20 cellular contexts compared by ENCODE assay signal in the genomic region with DNA sequence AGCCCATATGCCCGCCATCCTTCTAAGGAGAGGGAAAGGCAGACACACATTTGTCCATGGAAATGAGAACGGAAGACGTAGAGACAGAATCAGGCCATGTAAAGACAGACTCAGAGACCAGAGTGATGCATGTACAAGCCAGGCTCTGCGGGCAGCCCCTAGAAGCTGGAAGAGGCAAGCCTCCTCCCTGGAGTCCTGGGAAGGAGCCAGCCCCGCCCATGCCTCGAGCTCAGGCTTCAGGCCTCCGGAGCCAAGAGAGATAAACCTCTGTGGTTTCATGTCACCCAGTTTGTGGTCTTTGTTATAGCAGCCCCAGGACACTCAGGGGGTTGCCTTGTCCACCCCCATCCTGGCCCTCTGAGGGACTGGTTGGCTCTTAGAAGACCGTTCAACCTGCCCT. TPM values are rescaled to one million over a fixed set of nuclear protein-coding genes. Genes with fewer than 3 reads are reported as not detected.
DNase-seq lines count a peak whose midpoint lies in the region; ATAC-seq and TF ChIP-seq lines count a peak whose summit lies in the region.
"Had no signal": no experiment of that assay in that cellular context is flagged by ENCODE, and none has a peak within 500 bp of the region (broad histone marks: within the 10 kb centered on the region; RNA-seq: fewer than 3 reads in every experiment).

No MANE protein-coding gene starts in this region.

- intact Hi-C loops in dorsolateral prefrontal cortex (cut with DNase I) (no loop called here), sigmoid colon (cut with DNase I) (loop anchor here (5.0 kb wide), 1 partner anchor 67 kb away; no protein-coding TSS in a partner anchor)

- TF ChIP-seq CTCF in dorsolateral prefrontal cortex (IDR thresholded peaks at IDR 0.05 in 54 of 56, conservative IDR thresholded peaks at IDR 0.05 in 2 of 56; ENCODE audit: low read depth in 1 of 56, partially characterized antibody in 56 of 56), result no peak
- TF ChIP-seq CTCF in sigmoid colon (IDR thresholded peaks at IDR 0.05), result no peak
- no peak for TF ChIP-seq CTCF in right atrium auricular region (IDR thresholded peaks at IDR 0.05)

- ATAC-seq in GM21737 (IDR thresholded peaks at IDR 0.05; ENCODE audit: unreplicated experiment), result no peak
- no peak for ATAC-seq in GM18502 (IDR thresholded peaks at IDR 0.05; ENCODE audit: poor library complexity, unreplicated experiment)
- ATAC-seq: activated CD4-positive, alpha-beta T cell treated with anti-CD3 and anti-CD28 coated beads for 36 hours; activated T-helper 17 cell treated with anti-CD3 and anti-CD28 coated beads, Interleukin-2, amount 50 U/mL, for 72 hours; right cardiac atrium had no signal

- 65 to 77% methylated on average over 8 of the region's 8 CpGs for WGBS in sigmoid colon, 2 donors

- no peaks in the 10 kb centered on the region for H3K9me3 ChIP-seq in SJCRH30 (replicated peaks)
- no peaks in the 10 kb centered on the region for H3K9me3 ChIP-seq in sigmoid colon
- no peaks in the 10 kb centered on the region for H3K9me3 ChIP-seq in right atrium auricular region
- H3K9me3 ChIP-seq: heart right ventricle, SK-N-SH, thoracic aorta had no signal

- H3K27me3 ChIP-seq in SJCRH30 (no peaks in the 10 kb centered on the region), dorsolateral prefrontal cortex (no peaks in the 10 kb centered on the region), sigmoid colon (no peaks in the 10 kb centered on the region), right atrium auricular region (no peaks in the 10 kb centered on the region)
- H3K27me3 ChIP-seq: heart right ventricle had no signal

- H3K4me3 ChIP-seq in SJCRH30 (no peak overlapping the region), dorsolateral prefrontal cortex (no peak overlapping the region), sigmoid colon (no peak overlapping the region), right atrium auricular region (no peak overlapping the region)
- H3K4me3 ChIP-seq: heart right ventricle, thoracic aorta had no signal

- DNase-seq in Daoy (ENCODE audit: low read depth) (peak; percentile 67), SJCRH30 (peak; percentile 40 to 42), dorsolateral prefrontal cortex (no peak), sigmoid colon (peak; percentile 82), occipital lobe (lab: John Stamatoyannopoulos, UW) (no peak), right atrium auricular region (ENCODE audit: low spot score) (no peak)
- DNase-seq: activated CD4-positive, alpha-beta T cell treated with anti-CD3 and anti-CD28 coated beads for 36 hours; CD4-positive, alpha-beta memory T cell; GF-D8; heart right ventricle; KG1; NCI-H1048; NCI-H2029; NK-92 treated with Interleukin-12 subunit alpha and Interleukin-12 subunit beta, amount 100 ng/mL, for 24 hours; SK-N-SH had no signal

- H3K36me3 ChIP-seq in SJCRH30 (peaks cover 8% of the 10 kb centered on the region), sigmoid colon (peaks cover 0 to 5% (median 0%) of the 10 kb centered on the region in 4 donors), right atrium auricular region (no peaks in the 10 kb centered on the region)
- H3K36me3 ChIP-seq: heart right ventricle, thoracic aorta had no signal

- H3K4me1 ChIP-seq in SJCRH30 (peaks cover 3% of the 10 kb centered on the region; the same call in 1 of the 2 replicates), sigmoid colon (peaks cover 0 to 77% (median 75%) of the 10 kb centered on the region in 4 donors), right atrium auricular region (peaks cover 0 to 18% of the 10 kb centered on the region in 2 donors)

- no peak overlapping the region for H3K27ac ChIP-seq in SJCRH30
- H3K27ac ChIP-seq in dorsolateral prefrontal cortex, result peak overlapping the region in 42 of 59 donors; percentile 6 to 96 (median 84)
- H3K27ac ChIP-seq in sigmoid colon, result peak overlapping the region in 3 of 4 donors; percentile 80 to 81 (median 81)
- H3K27ac ChIP-seq in right atrium auricular region, result no peak overlapping the region
- H3K27ac ChIP-seq: heart right ventricle, thoracic aorta had no signal

- no peak for TF ChIP-seq EP300 in sigmoid colon (IDR thresholded peaks at IDR 0.05)

- TF ChIP-seq POLR2A in sigmoid colon (IDR thresholded peaks at IDR 0.05), result no peak

RNA-seq across cellular contexts. Expression of gene PDE9A, which starts 11.6 kb away (rescaled TPM):
- 0.17 TPM in 1 of 2 replicates, not detected in the other for total RNA-seq in Daoy (2014; rRNA removed; shearing (Covaris generic))
- total RNA-seq in SJCRH30 (2014; rRNA removed; shearing (Covaris generic)), result 14.8 and 14.9 TPM in 2 replicates
- total RNA-seq in dorsolateral prefrontal cortex (10 to 100 TPM in 87 of 120 experiments, 1 to 10 TPM in 33; 6.2 to 23.8 (median 12.1) TPM), sigmoid colon (100 to 1,000 TPM in 1 of 4 donors, 10 to 100 TPM in 3; 71.6 to 102 (median 83.2) TPM), occipital lobe (16.7 TPM), right atrium auricular region (1 to 10 TPM; 1.1 to 2.0 TPM)
- 100 to 1,000 TPM; 103 to 433 (median 184) TPM for polyA plus RNA-seq in sigmoid colon

Comparison
In these comparisons a context has a peak if more than half of its experiments do, and no peak if none do; other contexts are left out.
1. DNase-seq: peak in Daoy (single experiment), SJCRH30 (2 of 2) and sigmoid colon (single experiment); none in dorsolateral prefrontal cortex (0 of 10), occipital lobe (single experiment) and right atrium auricular region (single experiment).
2. H3K27ac ChIP-seq: peak in dorsolateral prefrontal cortex (42 of 59) and sigmoid colon (3 of 4); none in SJCRH30 (single experiment) and right atrium auricular region (0 of 2).